ENCODE assay signal across 16 cellular contexts in genomic region chr11:31968774-31969433, GRCh38.
A peak's percentile ranks its signal among the peaks of the same experiment; 100 is the strongest.
DNase-seq lines count a peak whose midpoint lies in the region; ATAC-seq and TF ChIP-seq lines count a peak whose summit lies in the region.
"Had no signal": no experiment of that assay in that cellular context is flagged by ENCODE, and none has a peak within 500 bp of the region (broad histone marks: within the 10 kb centered on the region; RNA-seq: fewer than 3 reads in every experiment).

No MANE protein-coding gene starts in this region.

- peak overlapping the region; percentile 17 for H3K4me3 ChIP-seq in endocrine pancreas (ENCODE audit: control insufficient read depth, insufficient read depth, low read length)
- H3K4me3 ChIP-seq: mucosa of descending colon, sigmoid colon, SJSA1 had no signal

- no peaks in the 10 kb centered on the region for H3K4me1 ChIP-seq in endocrine pancreas (ENCODE audit: control insufficient read depth, insufficient read depth, low read length)
- H3K4me1 ChIP-seq: sigmoid colon, SJSA1 had no signal

- ATAC-seq in sciatic nerve (no peak), GM18505 (IDR thresholded peaks at IDR 0.05; ENCODE audit: unreplicated experiment) (no peak), GM18868 (IDR thresholded peaks at IDR 0.05; ENCODE audit: unreplicated experiment) (no peak)
- ATAC-seq: mucosa of descending colon had no signal

- peak; percentile 61 for DNase-seq in GM04504 (ENCODE audit: low read depth)
- DNase-seq in NCI-H69 (lab: John Stamatoyannopoulos, UW): peak; percentile 46
- peak; percentile 17 for DNase-seq in pons (ENCODE audit: low spot score)
- no peak for DNase-seq in sciatic nerve (ENCODE audit: low spot score)
- DNase-seq in hippocampal formation (lab: John Stamatoyannopoulos, UW): no peak
- DNase-seq: activated CD4-positive, CD25-positive, alpha-beta regulatory T cell treated with anti-CD3 and anti-CD28 coated beads, Interleukin-2, amount 50 U/mL, for 72 hours; activated effector memory CD4-positive, alpha-beta T cell treated with anti-CD3 and anti-CD28 coated beads, Interleukin-2, amount 50 U/mL, for 16 hours; dermis blood vessel endothelial cell; DMS53; mucosa of descending colon; NCI-H187; sigmoid colon had no signal

- no peak for TF ChIP-seq POLR2A in GM18505 (IDR thresholded peaks at IDR 0.05; ENCODE audit: borderline replicate concordance, extremely low read depth, insufficient read depth, insufficient read length)

- no peaks in the 10 kb centered on the region for H3K36me3 ChIP-seq in endocrine pancreas (ENCODE audit: control insufficient read depth, insufficient read depth, low read length)
- H3K36me3 ChIP-seq: sigmoid colon, SJSA1 had no signal

- H3K9ac ChIP-seq in endocrine pancreas (ENCODE audit: control insufficient read depth, insufficient read depth, low read length): no peak overlapping the region

- intact Hi-C loops in sciatic nerve (cut with DNase I): no loop called here

- no peaks in the 10 kb centered on the region for H3K9me3 ChIP-seq in endocrine pancreas (ENCODE audit: control insufficient read depth, low read length)
- H3K9me3 ChIP-seq: mucosa of descending colon, sigmoid colon, SJSA1 had no signal

- no peaks in the 10 kb centered on the region for H3K27me3 ChIP-seq in endocrine pancreas (ENCODE audit: control insufficient read depth, insufficient read depth, low read length)
- H3K27me3 ChIP-seq: sigmoid colon, SJSA1 had no signal

Comparison
In these comparisons a context has a peak if more than half of its experiments do, and no peak if none do; other contexts are left out.
1. DNase-seq: peak in GM04504 (single experiment), NCI-H69 (single experiment) and pons (single experiment); none in sciatic nerve (single experiment) and hippocampal formation (0 of 2).